ENCODE assay signal across 10 cellular contexts in the genomic region with DNA sequence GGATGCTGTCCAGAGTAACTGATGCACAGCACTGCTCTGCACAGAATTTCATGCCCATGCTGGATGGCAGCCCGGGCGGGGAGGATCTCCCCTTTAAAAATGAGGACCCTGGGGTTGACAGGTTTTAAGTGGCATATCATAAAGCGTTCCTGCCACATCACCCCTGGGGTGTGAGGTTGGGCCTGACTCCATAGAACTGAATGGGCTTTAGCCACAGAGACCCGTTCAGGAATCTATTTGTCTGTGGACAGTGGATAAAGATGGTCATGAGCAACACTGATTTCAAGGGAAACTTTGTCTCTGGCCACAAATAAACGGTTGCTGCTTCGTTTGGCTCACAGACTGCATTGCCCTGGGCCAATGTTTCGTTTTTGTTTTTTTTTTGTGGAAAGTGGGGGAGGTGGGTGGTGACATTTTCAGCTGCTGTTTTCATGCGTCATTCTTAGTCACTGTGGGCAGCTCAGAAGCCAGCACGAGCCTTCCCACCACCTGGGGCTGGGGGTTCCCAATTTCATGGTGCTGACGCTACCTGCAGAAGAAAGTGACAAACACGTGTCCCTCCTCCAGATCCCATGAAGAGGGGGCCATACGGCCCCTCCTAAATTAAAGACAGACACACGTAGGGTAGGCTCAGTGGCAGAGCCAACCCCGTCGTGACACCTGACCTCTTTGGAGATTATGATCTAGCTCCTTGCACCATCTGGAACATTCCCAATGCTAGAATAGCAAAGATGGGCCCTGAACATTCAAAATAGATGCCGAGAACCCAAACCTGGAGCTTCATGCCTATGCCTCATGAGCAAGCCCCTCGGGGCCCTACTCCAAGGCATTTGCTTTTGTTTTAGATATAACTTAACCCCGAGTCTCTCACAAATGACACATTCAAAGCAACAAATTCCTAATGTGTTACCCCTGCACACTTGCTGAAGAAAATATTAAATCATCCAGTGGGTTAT. TPM values are rescaled to one million over a fixed set of nuclear protein-coding genes. Genes with fewer than 3 reads are reported as not detected.
DNase-seq lines count a peak whose midpoint lies in the region; ATAC-seq, FAIRE-seq and TF ChIP-seq lines count a peak whose summit lies in the region.
"Had no signal": no experiment of that assay in that cellular context is flagged by ENCODE, and none has a peak within 500 bp of the region (broad histone marks: within the 10 kb centered on the region; RNA-seq: fewer than 3 reads in every experiment).

No MANE protein-coding gene starts in this region.

- no peaks in the 10 kb centered on the region for H3K36me3 Mint-ChIP-seq in T-helper 1 cell treated with Interleukin-12 subunit alpha and Interleukin-12 subunit beta and Interleukin-4 antibody, amounts not matched to agents 30 μg/mL and 1 μg/mL, for 36 hours (ENCODE audit: low read depth)

- H3K9me3 Mint-ChIP-seq in T-helper 1 cell treated with Interleukin-12 subunit alpha and Interleukin-12 subunit beta and Interleukin-4 antibody, amounts not matched to agents 30 μg/mL and 1 μg/mL, for 36 hours: peaks cover 7% of the 10 kb centered on the region

- H3K4me1 Mint-ChIP-seq in T-helper 1 cell treated with Interleukin-12 subunit alpha and Interleukin-12 subunit beta and Interleukin-4 antibody, amounts not matched to agents 30 μg/mL and 1 μg/mL, for 36 hours (ENCODE audit: low read depth): peaks cover 9% of the 10 kb centered on the region

- peaks cover 0 to 18% of the 10 kb centered on the region in 2 donors for H3K27me3 ChIP-seq in tibial artery

- TF ChIP-seq CTCF in cardiac fibroblast (IDR thresholded peaks at IDR 0.05; ENCODE audit: low read depth, low read length) (no peak), tibial artery (IDR thresholded peaks at IDR 0.05) (no peak)

- peak overlapping the region; percentile 52 for H3K27ac Mint-ChIP-seq in T-helper 1 cell treated with Interleukin-12 subunit alpha and Interleukin-12 subunit beta and Interleukin-4 antibody, amounts not matched to agents 30 μg/mL and 1 μg/mL, for 36 hours

- no peak for ATAC-seq in GM21825 (IDR thresholded peaks at IDR 0.05; ENCODE audit: unreplicated experiment)

- peaks cover 11% of the 10 kb centered on the region for H3K27me3 Mint-ChIP-seq in T-helper 1 cell treated with Interleukin-12 subunit alpha and Interleukin-12 subunit beta and Interleukin-4 antibody, amounts not matched to agents 30 μg/mL and 1 μg/mL, for 36 hours (ENCODE audit: low read depth)

- H3K36me3 ChIP-seq in tibial artery: no peaks in the 10 kb centered on the region
- H3K36me3 ChIP-seq: neutrophil had no signal

- intact Hi-C loops in tibial artery (cut with DNase I; ENCODE audit: low total_unique reads): no loop called here

- H3K4me3 Mint-ChIP-seq in T-helper 1 cell treated with Interleukin-12 subunit alpha and Interleukin-12 subunit beta and Interleukin-4 antibody, amounts not matched to agents 30 μg/mL and 1 μg/mL, for 36 hours: no peak overlapping the region

- no peaks in the 10 kb centered on the region for H3K4me1 ChIP-seq in tibial artery

- DNase-seq in GM12892 (ENCODE audit: insufficient read length): peak; percentile 37
- DNase-seq in cardiac fibroblast (ENCODE audit: low read depth in 2 of 2): peak; percentile 31 to 78
- DNase-seq in stimulated activated CD4-positive, alpha-beta T cell treated with anti-CD3 and anti-CD28 coated beads, Interleukin-4, amount 100 ng/mL, for 48 hours (ENCODE audit: low read depth in 2 of 2): peak; percentile 46 to 59
- no peak for DNase-seq in NCI-H1930 (lab: John Stamatoyannopoulos, UW)
- no peak for DNase-seq in islet precursor cell
- no peak for DNase-seq in tibial artery
- DNase-seq: NCI-H446 treated with DMSO at 0.1 percent for 48 hours had no signal

- no peak for TF ChIP-seq POLR2A in GM12892 (IDR thresholded peaks at IDR 0.05; ENCODE audit: low read depth, low read length)

- no peak overlapping the region for H3K4me3 ChIP-seq in cardiac fibroblast (replicated peaks in 1 of 2; ENCODE audit: low read depth in 2 of 2, low read length in 2 of 2)
- no peak overlapping the region for H3K4me3 ChIP-seq in tibial artery

- no peak overlapping the region for H3K27ac ChIP-seq in tibial artery
- H3K27ac ChIP-seq: neutrophil had no signal

- FAIRE-seq in GM12892 (lab: Jason Lieb, UNC): peak; percentile 72

- peaks cover 0 to 5% (median 0%) of the 10 kb centered on the region in 3 donors for H3K9me3 ChIP-seq in tibial artery
- H3K9me3 ChIP-seq: neutrophil had no signal

RNA-seq across cellular contexts. Expression of a gene that starts 54.8 kb away (rescaled TPM):
- 0.34 TPM for polyA plus RNA-seq in GM12892 (2012; ENCODE audit: missing spikeins)

Comparison
In these comparisons a context has a peak if more than half of its experiments do, and no peak if none do; other contexts are left out.
1. DNase-seq: peak in GM12892 (single experiment), cardiac fibroblast (2 of 2) and stimulated activated CD4-positive, alpha-beta T cell treated with anti-CD3 and anti-CD28 coated beads, Interleukin-4, amount 100 ng/mL, for 48 hours (2 of 2); none in NCI-H1930 (0 of 2), islet precursor cell (single experiment) and tibial artery (0 of 2).